In genomic region chr9:21836437-21837161, GRCh38 we compare ENCODE assay signal across 1 cellular context.
TF ChIP-seq lines count a peak whose summit lies in the region.

No MANE protein-coding gene starts in this region.

TF ChIP-seq in HCT116, 20 proteins besides CTCF, POLR2A, EP300 and RAD21 (continued from another document):
- TF ChIP-seq, protein P1, sequence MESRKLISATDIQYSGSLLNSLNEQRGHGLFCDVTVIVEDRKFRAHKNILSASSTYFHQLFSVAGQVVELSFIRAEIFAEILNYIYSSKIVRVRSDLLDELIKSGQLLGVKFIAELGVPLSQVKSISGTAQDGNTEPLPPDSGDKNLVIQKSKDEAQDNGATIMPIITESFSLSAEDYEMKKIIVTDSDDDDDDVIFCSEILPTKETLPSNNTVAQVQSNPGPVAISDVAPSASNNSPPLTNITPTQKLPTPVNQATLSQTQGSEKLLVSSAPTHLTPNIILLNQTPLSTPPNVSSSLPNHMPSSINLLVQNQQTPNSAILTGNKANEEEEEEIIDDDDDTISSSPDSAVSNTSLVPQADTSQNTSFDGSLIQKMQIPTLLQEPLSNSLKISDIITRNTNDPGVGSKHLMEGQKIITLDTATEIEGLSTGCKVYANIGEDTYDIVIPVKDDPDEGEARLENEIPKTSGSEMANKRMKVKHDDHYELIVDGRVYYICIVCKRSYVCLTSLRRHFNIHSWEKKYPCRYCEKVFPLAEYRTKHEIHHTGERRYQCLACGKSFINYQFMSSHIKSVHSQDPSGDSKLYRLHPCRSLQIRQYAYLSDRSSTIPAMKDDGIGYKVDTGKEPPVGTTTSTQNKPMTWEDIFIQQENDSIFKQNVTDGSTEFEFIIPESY (IDR thresholded peaks at IDR 0.05; ENCODE audit: extremely low read depth, insufficient replicate concordance, low read length), result no peak
- TF ChIP-seq SIN3A (IDR thresholded peaks at IDR 0.05; ENCODE audit: low read depth), result peak; percentile 71; the same call in 1 of the 2 replicates
- TF ChIP-seq CEBPB (IDR thresholded peaks at IDR 0.05; ENCODE audit: low read depth), result peak; percentile 65; the same call in 1 of the 2 replicates
- TF ChIP-seq, protein P2, sequence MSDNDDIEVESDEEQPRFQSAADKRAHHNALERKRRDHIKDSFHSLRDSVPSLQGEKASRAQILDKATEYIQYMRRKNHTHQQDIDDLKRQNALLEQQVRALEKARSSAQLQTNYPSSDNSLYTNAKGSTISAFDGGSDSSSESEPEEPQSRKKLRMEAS (IDR thresholded peaks at IDR 0.05), result peak; percentile 53
- peak; percentile 61 for TF ChIP-seq TCF7L2 (IDR thresholded peaks at IDR 0.05; ENCODE audit: borderline replicate concordance, extremely low read depth, insufficient read depth, insufficient read length)
- peak; percentile 92 for TF ChIP-seq SP1 (IDR thresholded peaks at IDR 0.05; ENCODE audit: low read depth)
TF ChIP-seq in HCT116: peak in this region for 8.
